ENCODE assay signal across 9 cellular contexts in genomic region chr5:177445052-177446016, GRCh38. TPM values are rescaled to one million over a fixed set of nuclear protein-coding genes. Genes with fewer than 3 reads are reported as not detected.
A peak's percentile ranks its signal among the peaks of the same experiment; 100 is the strongest.
DNase-seq lines count a peak whose midpoint lies in the region; ATAC-seq, FAIRE-seq and TF ChIP-seq lines count a peak whose summit lies in the region.
"Had no signal": no experiment of that assay in that cellular context is flagged by ENCODE, and none has a peak within 500 bp of the region (broad histone marks: within the 10 kb centered on the region; RNA-seq: fewer than 3 reads in every experiment).

No MANE protein-coding gene starts in this region.

- no peak overlapping the region for H2AFZ ChIP-seq in H1 (ENCODE audit: low read length)

- TF ChIP-seq CTCF in Panc1 (IDR thresholded peaks at IDR 0.05) (no peak), H1 (IDR thresholded peaks at IDR 0.05; ENCODE audit: control extremely low read depth in 1 of 3, insufficient read depth in 1 of 3, low read depth in 1 of 3, low read length in 3 of 3) (no peak)

- POLR2A ChIA-PET in Panc1 (lab: Charles Lee) (interaction anchor here (0.6 to 0.7 kb wide), 5 partner anchors 9 to 163 kb away, joined by 4 to 6 read pairs (median 4); no protein-coding TSS in a partner anchor), H1 (lab: Charles Lee; ENCODE audit: partially characterized antibody) (interaction anchor here (0.6 to 67.5 kb wide), 20 partner anchors 9 to 673 kb away, joined by 3 to 3349 read pairs (median 4); partner anchors contain the start of genes DBN1, DOK3, F12 and GRK6)

- TF ChIP-seq POLR2A in H1 (IDR thresholded peaks at IDR 0.05; ENCODE audit: control extremely low read depth in 1 of 2, low read depth in 2 of 2, low read length in 2 of 2), result peak in 1 of 2 experiments; percentile 36; a peak in 1 of 3 replicates

- peak overlapping the region; percentile 88 for H3K27ac Mint-ChIP-seq in activated naive CD4-positive, alpha-beta T cell treated with anti-CD3 and anti-CD28 coated beads, Interleukin-2, amount 10 ng/mL, durations not matched to agents 7 days and 5 days
- peak overlapping the region; percentile 68 for H3K27ac Mint-ChIP-seq in stimulated activated naive CD8-positive, alpha-beta T cell treated with anti-CD3 and anti-CD28 coated beads, Interleukin-15, Interleukin-2, amounts not matched to agents 100 ng/mL and 50 ng/mL, for 24 hours

- no peak for TF ChIP-seq RAD21 in H1 (IDR thresholded peaks at IDR 0.05 in 1 of 2, conservative IDR thresholded peaks at IDR 0.05 in 1 of 2; ENCODE audit: low read depth in 2 of 2, low read length in 2 of 2)

- no peak overlapping the region for H2BK5ac ChIP-seq in H1 (ENCODE audit: low read depth, low read length)

- peaks cover 9% of the 10 kb centered on the region for H3K23me2 ChIP-seq in H1 (ENCODE audit: low read depth, low read length)

- no peak overlapping the region for H2BK20ac ChIP-seq in H1 (ENCODE audit: low read length)

- no peak overlapping the region for H2BK15ac ChIP-seq in H1 (ENCODE audit: low read length)

- H3K9me3 ChIP-seq in Panc1 (ENCODE audit: control insufficient read depth, insufficient read depth, low read depth, low read length) (no peaks in the 10 kb centered on the region), H1 (ENCODE audit: insufficient read depth in 2 of 2, low read depth in 1 of 2, low read length in 1 of 2) (no peaks in the 10 kb centered on the region)

- no peaks in the 10 kb centered on the region; the same call in 1 of the 2 replicates for H3K79me1 ChIP-seq in H1 (ENCODE audit: low read depth, low read length)

- no peak overlapping the region for H3K4ac ChIP-seq in H1 (replicated peaks; ENCODE audit: insufficient read length, low read depth, low read length)

- no peak overlapping the region for H3K56ac ChIP-seq in H1 (replicated peaks; ENCODE audit: insufficient read length, low read depth, low read length)

- H4K20me1 ChIP-seq in H1 (replicated peaks in 1 of 2; ENCODE audit: control insufficient read depth in 1 of 2, insufficient read depth in 2 of 2, low read length in 2 of 2), result peaks cover 0 to 10% of the 10 kb centered on the region in 2 experiments

- intact Hi-C loops in Panc1 (cut with micrococcal nuclease; ENCODE audit: unreplicated experiment), result no loop called here

- in situ Hi-C loops in Panc1 (cut with HindIII; ENCODE audit: low pct_unique_long_range_greater_than_20kb, low sequenced_read_pairs), result no loop called here

- H3K27me3 Mint-ChIP-seq in activated naive CD4-positive, alpha-beta T cell treated with anti-CD3 and anti-CD28 coated beads, Interleukin-2, amount 10 ng/mL, durations not matched to agents 7 days and 5 days, result peaks cover 33% of the 10 kb centered on the region
- no peaks in the 10 kb centered on the region for H3K27me3 Mint-ChIP-seq in stimulated activated naive CD8-positive, alpha-beta T cell treated with anti-CD3 and anti-CD28 coated beads, Interleukin-15, Interleukin-2, amounts not matched to agents 100 ng/mL and 50 ng/mL, for 24 hours

- ATAC-seq in Panc1 (no peak), GM19035 (IDR thresholded peaks at IDR 0.05; ENCODE audit: unreplicated experiment) (no peak)

- no peak overlapping the region for H3K23ac ChIP-seq in H1 (ENCODE audit: insufficient read length)

- H3K9ac ChIP-seq in H1 (replicated peaks in 1 of 4; ENCODE audit: extremely low read depth in 1 of 4, low read depth in 3 of 4, low read length in 3 of 4), result no peak overlapping the region

- 74% methylated on average over 11 of the region's 15 CpGs; no CpG with 5 or more reads in 1 of the 2 experiments for WGBS in H1 (ENCODE audit: extremely low coverage in 1 of 2, insufficient coverage in 1 of 2, insufficient read length in 1 of 2, insufficient replicate concordance in 2 of 2, low coverage in 1 of 2, low lambda C conversion rate in 2 of 2, missing lambda C conversion rate in 1 of 2), 2 experiments

- H2BK120ac ChIP-seq in H1 (replicated peaks; ENCODE audit: low read depth, low read length), result no peak overlapping the region

- H3K36me3 Mint-ChIP-seq in activated naive CD4-positive, alpha-beta T cell treated with anti-CD3 and anti-CD28 coated beads, Interleukin-2, amount 10 ng/mL, durations not matched to agents 7 days and 5 days, result peaks cover 23% of the 10 kb centered on the region
- peaks cover 6% of the 10 kb centered on the region for H3K36me3 Mint-ChIP-seq in stimulated activated naive CD8-positive, alpha-beta T cell treated with anti-CD3 and anti-CD28 coated beads, Interleukin-15, Interleukin-2, amounts not matched to agents 100 ng/mL and 50 ng/mL, for 24 hours (ENCODE audit: low read depth)

- H3K27me3 ChIP-seq in Panc1 (ENCODE audit: control insufficient read depth, insufficient read depth, low read length) (no peaks in the 10 kb centered on the region), H1 (replicated peaks in 1 of 4; ENCODE audit: control insufficient read depth in 3 of 4, extremely low read depth in 1 of 4, insufficient read depth in 3 of 4, low read length in 3 of 4) (peaks cover 0 to 13% (median 4%) of the 10 kb centered on the region in 4 experiments; a peak in 5 of 7 replicates)

- peak overlapping the region; percentile 84 for H3K27ac ChIP-seq in Panc1 (ENCODE audit: low read length)
- no peak overlapping the region for H3K27ac ChIP-seq in H1 (ENCODE audit: low read depth, low read length)

- H3K4me1 Mint-ChIP-seq in activated naive CD4-positive, alpha-beta T cell treated with anti-CD3 and anti-CD28 coated beads, Interleukin-2, amount 10 ng/mL, durations not matched to agents 7 days and 5 days, result peaks cover 60% of the 10 kb centered on the region
- peaks cover 48% of the 10 kb centered on the region for H3K4me1 Mint-ChIP-seq in stimulated activated naive CD8-positive, alpha-beta T cell treated with anti-CD3 and anti-CD28 coated beads, Interleukin-15, Interleukin-2, amounts not matched to agents 100 ng/mL and 50 ng/mL, for 24 hours (ENCODE audit: low read depth)

- TSS peak; percentile 79 for BruUV-seq in Panc1 (replicated peaks; lab: Mats Ljungman, UMichigan)

- no peak overlapping the region for H4K5ac ChIP-seq in H1 (ENCODE audit: insufficient read length, low read depth, low read length)

- no peak overlapping the region; a peak in 1 of 4 replicates for H3K4me3 ChIP-seq in Panc1 (ENCODE audit: low read depth in 2 of 2, low read length in 2 of 2)
- peak overlapping the region in 1 of 4 experiments; percentile 74; a peak in 4 of 8 replicates for H3K4me3 ChIP-seq in H1 (ENCODE audit: extremely low read depth in 1 of 4, insufficient read depth in 2 of 4, low read depth in 3 of 4, low read length in 4 of 4)

- H3K18ac ChIP-seq in H1 (ENCODE audit: extremely low read depth, low read length), result no peak overlapping the region

- peak overlapping the region; percentile 64 for H3K4me3 Mint-ChIP-seq in activated naive CD4-positive, alpha-beta T cell treated with anti-CD3 and anti-CD28 coated beads, Interleukin-2, amount 10 ng/mL, durations not matched to agents 7 days and 5 days
- peak overlapping the region; percentile 75 for H3K4me3 Mint-ChIP-seq in stimulated activated naive CD8-positive, alpha-beta T cell treated with anti-CD3 and anti-CD28 coated beads, Interleukin-15, Interleukin-2, amounts not matched to agents 100 ng/mL and 50 ng/mL, for 24 hours

- no peaks in the 10 kb centered on the region for H3K79me2 ChIP-seq in H1 (ENCODE audit: control insufficient read depth in 1 of 2, insufficient read depth in 2 of 2, low read length in 2 of 2)

- H3K14ac ChIP-seq in H1 (ENCODE audit: insufficient read length), result no peak overlapping the region

- no peaks in the 10 kb centered on the region; the same call in 1 of the 2 replicates for H3K36me3 ChIP-seq in Panc1 (ENCODE audit: control insufficient read depth, insufficient read depth, low read length)
- peaks cover 2 to 4% (median 3%) of the 10 kb centered on the region in 4 experiments; a peak in 2 of 8 replicates for H3K36me3 ChIP-seq in H1 (ENCODE audit: control insufficient read depth in 2 of 4, insufficient read depth in 4 of 4, low read length in 3 of 4)

- no peak overlapping the region for H2BK12ac ChIP-seq in H1 (ENCODE audit: low read depth, low read length)

- H3K9me3 Mint-ChIP-seq in activated naive CD4-positive, alpha-beta T cell treated with anti-CD3 and anti-CD28 coated beads, Interleukin-2, amount 10 ng/mL, durations not matched to agents 7 days and 5 days, result no peaks in the 10 kb centered on the region
- H3K9me3 Mint-ChIP-seq in stimulated activated naive CD8-positive, alpha-beta T cell treated with anti-CD3 and anti-CD28 coated beads, Interleukin-15, Interleukin-2, amounts not matched to agents 100 ng/mL and 50 ng/mL, for 24 hours, result no peaks in the 10 kb centered on the region

- peak overlapping the region; percentile 89 to 93; a peak in 2 of 4 replicates for H3K4me2 ChIP-seq in H1 (ENCODE audit: insufficient read depth in 1 of 2, low read depth in 2 of 2, low read length in 2 of 2)

- peak; percentile 50 for FAIRE-seq in H1 (lab: Jason Lieb, UNC)
- FAIRE-seq in RCC 7860 (lab: Jason Lieb, UNC), result no peak

- no peak overlapping the region for H4K8ac ChIP-seq in H1 (ENCODE audit: extremely low read depth, insufficient read depth, low read length)

- no peak overlapping the region for H4K91ac ChIP-seq in H1 (replicated peaks; ENCODE audit: insufficient read length, low read length)

- H2AK5ac ChIP-seq in H1 (ENCODE audit: low read depth, low read length), result no peak overlapping the region

- CTCF ChIA-PET in activated naive CD4-positive, alpha-beta T cell treated with anti-CD3 and anti-CD28 coated beads, Interleukin-2, amount 10 ng/mL, durations not matched to agents 7 days and 5 days (lab: Charles Lee), result interaction anchor here (0.6 to 8.3 kb wide), 10 partner anchors 11 to 56 kb away, joined by 3 to 104 read pairs (median 6); partner anchors contain the start of genes GRK6 and PFN3
- CTCF ChIA-PET in Panc1 (lab: Charles Lee), result interaction anchor here (0.7 kb wide), 1 partner anchor 67 kb away, joined by 3 read pairs; no protein-coding TSS in a partner anchor
- CTCF ChIA-PET in H1 (lab: Charles Lee; ENCODE audit: partially characterized antibody), result interaction anchor here (0.5 to 23.6 kb wide), 17 partner anchors 8 to 738 kb away, joined by 3 to 430 read pairs (median 5); partner anchors contain the start of genes F12, PDLIM7, PFN3 and SLC34A1

- no peak for DNase-seq in activated naive CD4-positive, alpha-beta T cell treated with anti-CD3 and anti-CD28 coated beads, Interleukin-2, amount 10 ng/mL, durations not matched to agents 7 days and 5 days
- DNase-seq in activated naive CD4-positive, alpha-beta T cell treated with Interleukin-2 at 50 U/mL for 16 hours, result no peak
- DNase-seq in Panc1 (ENCODE audit: low read depth, low spot score) (no peak), H1 (ENCODE audit: low read depth in 1 of 2, low spot score in 2 of 2) (no peak), RCC 7860 (ENCODE audit: low spot score) (no peak)
- DNase-seq in activated effector memory CD4-positive, alpha-beta T cell treated with anti-CD3 and anti-CD28 coated beads, Interleukin-2, amount 50 U/mL, for 16 hours, result no peak

- no peak for TF ChIP-seq EP300 in H1 (IDR thresholded peaks at IDR 0.05; ENCODE audit: borderline replicate concordance in 1 of 2, low read depth in 2 of 2, low read length in 2 of 2)

- peaks cover 46% of the 10 kb centered on the region for H3K4me1 ChIP-seq in Panc1 (ENCODE audit: control insufficient read depth, insufficient read depth, low read length)
- H3K4me1 ChIP-seq in H1 (replicated peaks in 1 of 4; ENCODE audit: control insufficient read depth in 3 of 4, insufficient read depth in 4 of 4, low read length in 3 of 4), result peaks cover 0 to 32% (median 16%) of the 10 kb centered on the region in 4 experiments; a peak in 6 of 7 replicates

RNA-seq across cellular contexts. Expression of gene PRR7, which starts 1.3 kb away (rescaled TPM):
- 39.2 TPM for total RNA-seq in Panc1 (2021; ENCODE audit: unreplicated experiment)
- polyA plus RNA-seq in Panc1 (2012; ENCODE audit: insufficient read length), result 61.1 TPM
- total RNA-seq in H1 (2021; fragmentation: NEBNext Ultra II Directional; extraction: Animal tissue kit (Norgen Biotek cat#: 25700)), result 8.0 and 8.6 TPM in 2 replicates
- polyA plus RNA-seq in H1 (2011; rRNA removed), result 11.8 and 23.1 TPM in 2 replicates
- polyA plus RNA-seq in H1 (2011; cell fraction: cytosol; rRNA removed), result 11.7 TPM
- polyA plus RNA-seq in H1 (2011; cell fraction: nucleus; rRNA removed), result 12.5 TPM
- 0.79 to 4.9 TPM (median 4.9 TPM) in 4 replicates for polyA plus RNA-seq in H1 (2012, experiment 1 of 2)
- polyA plus RNA-seq in H1 (2012, experiment 2 of 2), result 2.8 TPM
- polyA plus RNA-seq in H1 (2013, experiment 1 of 2), result 5.2 TPM
- polyA plus RNA-seq in H1 (2013, experiment 2 of 2), result 4.9 TPM
- polyA minus RNA-seq in H1 (2011; rRNA and poly(A)+ RNA removed), result 0.12 and 0.13 TPM in 2 replicates
- 5.2 TPM for polyA minus RNA-seq in H1 (2011; cell fraction: cytosol; rRNA and poly(A)+ RNA removed)
- polyA minus RNA-seq in H1 (2011; cell fraction: nucleus; rRNA and poly(A)+ RNA removed), result 7.5 TPM

RNA-seq across cellular contexts. Expression of gene GRK6, which starts 18.9 kb away (rescaled TPM):
- total RNA-seq in Panc1 (2021; ENCODE audit: unreplicated experiment), result 56.1 TPM
- polyA plus RNA-seq in Panc1 (2012; ENCODE audit: insufficient read length), result 68.7 TPM
- 52.0 and 57.8 TPM in 2 replicates for total RNA-seq in H1 (2021; fragmentation: NEBNext Ultra II Directional; extraction: Animal tissue kit (Norgen Biotek cat#: 25700))
- 31.8 and 50.8 TPM in 2 replicates for polyA plus RNA-seq in H1 (2011; rRNA removed)
- polyA plus RNA-seq in H1 (2011; cell fraction: cytosol; rRNA removed), result 43.3 TPM
- 53.8 TPM for polyA plus RNA-seq in H1 (2011; cell fraction: nucleus; rRNA removed)
- 32.8 to 46.4 TPM (median 42.2 TPM) in 4 replicates for polyA plus RNA-seq in H1 (2012, experiment 1 of 2)
- 38.4 TPM for polyA plus RNA-seq in H1 (2012, experiment 2 of 2)
- 23.7 TPM for polyA plus RNA-seq in H1 (2013, experiment 1 of 2)
- polyA plus RNA-seq in H1 (2013, experiment 2 of 2), result 24.5 TPM
- polyA minus RNA-seq in H1 (2011; rRNA and poly(A)+ RNA removed), result 21.9 and 25.8 TPM in 2 replicates
- polyA minus RNA-seq in H1 (2011; cell fraction: cytosol; rRNA and poly(A)+ RNA removed), result 27.7 TPM
- polyA minus RNA-seq in H1 (2011; cell fraction: nucleus; rRNA and poly(A)+ RNA removed), result 39.0 TPM

RNA-seq across cellular contexts. Expression of gene DBN1, which starts 28.1 kb away (rescaled TPM):
- 195 TPM for total RNA-seq in Panc1 (2021; ENCODE audit: unreplicated experiment)
- 379 TPM for polyA plus RNA-seq in Panc1 (2012; ENCODE audit: insufficient read length)
- total RNA-seq in H1 (2021; fragmentation: NEBNext Ultra II Directional; extraction: Animal tissue kit (Norgen Biotek cat#: 25700)), result 325 and 333 TPM in 2 replicates
- polyA plus RNA-seq in H1 (2011; rRNA removed), result 168 and 250 TPM in 2 replicates
- polyA plus RNA-seq in H1 (2011; cell fraction: cytosol; rRNA removed), result 212 TPM
- polyA plus RNA-seq in H1 (2011; cell fraction: nucleus; rRNA removed), result 1,074 TPM
- polyA plus RNA-seq in H1 (2012, experiment 1 of 2), result 188 to 314 TPM (median 284 TPM) in 4 replicates
- 241 TPM for polyA plus RNA-seq in H1 (2012, experiment 2 of 2)
- 332 TPM for polyA plus RNA-seq in H1 (2013, experiment 1 of 2)
- polyA plus RNA-seq in H1 (2013, experiment 2 of 2), result 350 TPM
- polyA minus RNA-seq in H1 (2011; rRNA and poly(A)+ RNA removed), result 120 and 154 TPM in 2 replicates
- polyA minus RNA-seq in H1 (2011; cell fraction: cytosol; rRNA and poly(A)+ RNA removed), result 133 TPM
- polyA minus RNA-seq in H1 (2011; cell fraction: nucleus; rRNA and poly(A)+ RNA removed), result 288 TPM

RNA-seq across cellular contexts. Expression of gene F12, which starts 36.0 kb away (rescaled TPM):
- total RNA-seq in Panc1 (2021; ENCODE audit: unreplicated experiment), result 13.4 TPM
- polyA plus RNA-seq in Panc1 (2012; ENCODE audit: insufficient read length), result 51.9 TPM
- total RNA-seq in H1 (2021; fragmentation: NEBNext Ultra II Directional; extraction: Animal tissue kit (Norgen Biotek cat#: 25700)), result 5.4 and 6.5 TPM in 2 replicates
- polyA plus RNA-seq in H1 (2011; rRNA removed), result 7.8 and 12.0 TPM in 2 replicates
- polyA plus RNA-seq in H1 (2011; cell fraction: cytosol; rRNA removed), result 6.0 TPM
- 5.0 TPM for polyA plus RNA-seq in H1 (2011; cell fraction: nucleus; rRNA removed)
- polyA plus RNA-seq in H1 (2012, experiment 1 of 2), result 3.5 to 7.1 TPM (median 4.9 TPM) in 4 replicates
- polyA plus RNA-seq in H1 (2012, experiment 2 of 2), result 3.5 TPM
- polyA plus RNA-seq in H1 (2013, experiment 1 of 2), result 2.6 TPM
- polyA plus RNA-seq in H1 (2013, experiment 2 of 2), result 3.1 TPM
- polyA minus RNA-seq in H1 (2011; rRNA and poly(A)+ RNA removed), result 0.85 and 0.88 TPM in 2 replicates
- 2.3 TPM for polyA minus RNA-seq in H1 (2011; cell fraction: cytosol; rRNA and poly(A)+ RNA removed)
- 2.7 TPM for polyA minus RNA-seq in H1 (2011; cell fraction: nucleus; rRNA and poly(A)+ RNA removed)

RNA-seq across cellular contexts. Expression of gene PFN3, which starts 44.9 kb away (rescaled TPM):
- not detected for total RNA-seq in Panc1 (2021; ENCODE audit: unreplicated experiment)
- polyA plus RNA-seq in Panc1 (2012; ENCODE audit: insufficient read length), result not detected
- not detected in 2 replicates for total RNA-seq in H1 (2021; fragmentation: NEBNext Ultra II Directional; extraction: Animal tissue kit (Norgen Biotek cat#: 25700))
- not detected in 2 replicates for polyA plus RNA-seq in H1 (2011; rRNA removed)
- not detected for polyA plus RNA-seq in H1 (2011; cell fraction: cytosol; rRNA removed)
- not detected for polyA plus RNA-seq in H1 (2011; cell fraction: nucleus; rRNA removed)
- polyA plus RNA-seq in H1 (2012, experiment 1 of 2), result not detected in 4 replicates
- polyA plus RNA-seq in H1 (2012, experiment 2 of 2), result not detected
- polyA plus RNA-seq in H1 (2013, experiment 1 of 2), result not detected
- polyA plus RNA-seq in H1 (2013, experiment 2 of 2), result not detected
- polyA minus RNA-seq in H1 (2011; rRNA and poly(A)+ RNA removed), result not detected in 2 replicates
- polyA minus RNA-seq in H1 (2011; cell fraction: cytosol; rRNA and poly(A)+ RNA removed), result not detected
- polyA minus RNA-seq in H1 (2011; cell fraction: nucleus; rRNA and poly(A)+ RNA removed), result not detected
- total RNA-seq: subcutaneous adipose tissue had no signal
